ENCODE assay signal across 13 cellular contexts in genomic region chr7:55081067-55081853, GRCh38.
DNase-seq lines count a peak whose midpoint lies in the region; ATAC-seq and TF ChIP-seq lines count a peak whose summit lies in the region.
"Had no signal": no experiment of that assay in that cellular context is flagged by ENCODE, and none has a peak within 500 bp of the region (broad histone marks: within the 10 kb centered on the region; RNA-seq: fewer than 3 reads in every experiment).

No MANE protein-coding gene starts in this region.

- peaks cover 23 to 28% of the 10 kb centered on the region in 2 experiments for H3K4me1 Mint-ChIP-seq in H9
- H3K4me1 Mint-ChIP-seq: activated naive CD8-positive, alpha-beta T cell treated with anti-CD3 and anti-CD28 coated beads, Interleukin-2, amount 10 ng/mL, durations not matched to agents 7 days and 5 days had no signal

- no peak overlapping the region for H3K4me3 Mint-ChIP-seq in H9
- H3K4me3 Mint-ChIP-seq: activated naive CD8-positive, alpha-beta T cell treated with anti-CD3 and anti-CD28 coated beads, Interleukin-2, amount 10 ng/mL, durations not matched to agents 7 days and 5 days had no signal

- intact Hi-C loops in mucosa of descending colon (cut with DNase I, micrococcal nuclease), result no loop called here
- intact Hi-C loops in transverse colon (cut with DNase I; ENCODE audit: low total_unique reads), result no loop called here

- H3K9ac ChIP-seq in H9 (ENCODE audit: extremely low read depth, insufficient read length, low read length), result no peak overlapping the region

- in situ Hi-C loops in transverse colon (cut with MboI; ENCODE audit: low pct_ligation_motif_present in 1 of 4, low pct_unique_long_range_greater_than_20kb in 1 of 4, low sequenced_read_pairs in 3 of 4), result no loop called here

- TF ChIP-seq POLR2A in transverse colon (IDR thresholded peaks at IDR 0.05), result peak; percentile 24

- H3K4me3 ChIP-seq in mucosa of descending colon, result no peak overlapping the region
- no peak overlapping the region for H3K4me3 ChIP-seq in transverse colon
- H3K4me3 ChIP-seq: spleen had no signal

- peak overlapping the region; percentile 40 for H3K27ac ChIP-seq in epithelial cell of prostate
- H3K27ac ChIP-seq in transverse colon, result peak overlapping the region; percentile 75 to 92 (median 88)
- no peak overlapping the region for H3K27ac ChIP-seq in H9 (ENCODE audit: insufficient read length, low read depth, low read length)
- H3K27ac ChIP-seq: spleen had no signal

- H2BK5ac ChIP-seq in H9 (ENCODE audit: insufficient read length, low read length), result no peak overlapping the region

- H3K79me2 ChIP-seq in H9 (ENCODE audit: insufficient read depth, low read length), result no peaks in the 10 kb centered on the region

- H3K4me2 ChIP-seq in H9 (ENCODE audit: insufficient read depth, insufficient read length, low read length), result no peak overlapping the region

- H3K9me3 ChIP-seq in mucosa of descending colon (no peaks in the 10 kb centered on the region), transverse colon (no peaks in the 10 kb centered on the region), H9 (ENCODE audit: control insufficient read depth, low read depth, low read length) (no peaks in the 10 kb centered on the region)
- H3K9me3 ChIP-seq: Caco-2, spleen had no signal

- H4K20me1 ChIP-seq in H9 (ENCODE audit: control insufficient read depth, insufficient read depth, insufficient read length), result no peaks in the 10 kb centered on the region

- WGBS in transverse colon (ENCODE audit: low coverage in 1 of 2), 2 donors, result 0 to 29% methylated on average over 1 to 13 of the region's 13 CpGs
- no CpG with 5 or more reads among the region's 13 CpGs for WGBS in H9 (ENCODE audit: extremely low coverage, insufficient read length, low lambda C conversion rate)

- H3K4ac ChIP-seq in H9 (ENCODE audit: low read depth, low read length), result no peak overlapping the region

- no peak overlapping the region for H3K56ac ChIP-seq in H9 (ENCODE audit: insufficient read length, low read depth, low read length)

- H3K27me3 ChIP-seq in transverse colon (no peaks in the 10 kb centered on the region), H9 (ENCODE audit: insufficient read depth, low read length) (no peaks in the 10 kb centered on the region)

- H3K36me3 ChIP-seq in mucosa of descending colon (ENCODE audit: low read depth) (no peaks in the 10 kb centered on the region), transverse colon (no peaks in the 10 kb centered on the region)
- H3K36me3 ChIP-seq: spleen had no signal

- no peaks in the 10 kb centered on the region for H3K27me3 Mint-ChIP-seq in H9 (ENCODE audit: low read depth)

- H2BK15ac ChIP-seq in H9 (ENCODE audit: low read depth, low read length), result no peak overlapping the region

- H4K5ac ChIP-seq in H9 (ENCODE audit: insufficient read length, low read depth, low read length), result no peak overlapping the region

- no peak overlapping the region for H4K91ac ChIP-seq in H9 (ENCODE audit: insufficient read length, low read depth, low read length)

- H2BK20ac ChIP-seq in H9 (ENCODE audit: low read depth, low read length, poor library complexity, severe bottlenecking), result no peak overlapping the region

- H4K8ac ChIP-seq in H9 (replicated peaks; ENCODE audit: insufficient read length, low read depth, low read length), result no peak overlapping the region

- H3K36me3 Mint-ChIP-seq in H9 (ENCODE audit: insufficient read depth in 1 of 3, low read depth in 3 of 3), result no peaks in the 10 kb centered on the region; a peak in 1 of 7 replicates
- H3K36me3 Mint-ChIP-seq: activated naive CD8-positive, alpha-beta T cell treated with anti-CD3 and anti-CD28 coated beads, Interleukin-2, amount 10 ng/mL, durations not matched to agents 7 days and 5 days had no signal

- no peak overlapping the region for H3K23ac ChIP-seq in H9 (ENCODE audit: insufficient read length, low read depth, low read length)

- no peak overlapping the region for H2BK120ac ChIP-seq in H9 (ENCODE audit: low read depth, low read length, poor library complexity, severe bottlenecking)

- no peak overlapping the region for H3K14ac ChIP-seq in H9 (ENCODE audit: insufficient read depth, low read length)

- no peak overlapping the region for H2AK5ac ChIP-seq in H9 (ENCODE audit: insufficient read length, low read length)

- TF ChIP-seq CTCF in mucosa of descending colon (IDR thresholded peaks at IDR 0.05) (no peak), transverse colon (IDR thresholded peaks at IDR 0.05) (no peak), H9 (conservative IDR thresholded peaks at IDR 0.05) (no peak)

- no peaks in the 10 kb centered on the region for H3K9me3 Mint-ChIP-seq in H9
- H3K9me3 Mint-ChIP-seq: activated naive CD8-positive, alpha-beta T cell treated with anti-CD3 and anti-CD28 coated beads, Interleukin-2, amount 10 ng/mL, durations not matched to agents 7 days and 5 days had no signal

- H3K79me1 ChIP-seq in H9 (ENCODE audit: insufficient read depth, low read depth, low read length, poor library complexity, severe bottlenecking), result no peaks in the 10 kb centered on the region

- ATAC-seq in mucosa of descending colon, result peak; percentile 18

- H3K4me1 ChIP-seq in mucosa of descending colon (ENCODE audit: low read depth) (peaks cover 41% of the 10 kb centered on the region), transverse colon (peaks cover 55 to 79% (median 66%) of the 10 kb centered on the region in 4 donors), H9 (ENCODE audit: insufficient read depth, low read length) (peaks cover 2% of the 10 kb centered on the region; the same call in 1 of the 2 replicates)

- no peak overlapping the region for H3K27ac Mint-ChIP-seq in H9
- H3K27ac Mint-ChIP-seq: activated naive CD8-positive, alpha-beta T cell treated with anti-CD3 and anti-CD28 coated beads, Interleukin-2, amount 10 ng/mL, durations not matched to agents 7 days and 5 days had no signal

- TF ChIP-seq EP300 in transverse colon (IDR thresholded peaks at IDR 0.05; ENCODE audit: low read depth), result no peak

- no peak overlapping the region for H2AFZ ChIP-seq in H9 (ENCODE audit: low read length)

- H3T11ph ChIP-seq in H9 (ENCODE audit: low read length), result no peak overlapping the region

- peak; percentile 64 for DNase-seq in NCI-H1105 (lab: John Stamatoyannopoulos, UW)
- no peak for DNase-seq in epithelial cell of prostate (ENCODE audit: low read depth, low spot score)
- peak in 1 of 3 donors; percentile 42 for DNase-seq in mucosa of descending colon
- DNase-seq in transverse colon, result no peak
- DNase-seq in H9, result no peak
- DNase-seq in AML-193 (lab: John Stamatoyannopoulos, UW), result no peak
- no peak for DNase-seq in NK-92 treated with Interleukin-12 subunit alpha and Interleukin-12 subunit beta, amount 100 ng/mL, for 24 hours (lab: John Stamatoyannopoulos, UW)
- DNase-seq: activated naive CD8-positive, alpha-beta T cell treated with anti-CD3 and anti-CD28 coated beads, Interleukin-2, amount 10 ng/mL, durations not matched to agents 7 days and 5 days; Caco-2; dorsolateral prefrontal cortex; hippocampal formation; NCI-H1417; spleen had no signal

- H3K23me2 ChIP-seq in H9 (ENCODE audit: insufficient read length, low read depth, low read length, poor library complexity, severe bottlenecking), result no peaks in the 10 kb centered on the region

- no peak overlapping the region for H2BK12ac ChIP-seq in H9 (ENCODE audit: insufficient read length, low read depth, low read length)

- no peak overlapping the region for H3K18ac ChIP-seq in H9 (ENCODE audit: insufficient read length, low read depth, low read length)
